In genomic region chr10:130904676-130905075, GRCh38 we compare ENCODE assay signal across 4 cellular contexts.
"Had no signal": no experiment of that assay in that cellular context is flagged by ENCODE, and none has a peak within 500 bp of the region (broad histone marks: within the 10 kb centered on the region; RNA-seq: fewer than 3 reads in every experiment).

No MANE protein-coding gene starts in this region.

- DNase-seq: GM23248, GOT3, HFFc6, IMR-90 had no signal

- H3K4me3 Mint-ChIP-seq: HFFc6 had no signal

- H3K27ac Mint-ChIP-seq: HFFc6 had no signal
